In genomic region chr7:469591-469961, GRCh38 we compare ENCODE assay signal across 17 cellular contexts. TPM values are rescaled to one million over a fixed set of nuclear protein-coding genes. Genes with fewer than 3 reads are reported as not detected.
DNase-seq lines count a peak whose midpoint lies in the region; ATAC-seq and TF ChIP-seq lines count a peak whose summit lies in the region.
"Had no signal": no experiment of that assay in that cellular context is flagged by ENCODE, and none has a peak within 500 bp of the region (broad histone marks: within the 10 kb centered on the region; RNA-seq: fewer than 3 reads in every experiment).

No MANE protein-coding gene starts in this region.

- peak overlapping the region; percentile 66 for H4K91ac ChIP-seq in mesenchymal stem cell (ENCODE audit: low read length)

- peak overlapping the region; percentile 2 to 83 for H3K4ac ChIP-seq in mesenchymal stem cell (ENCODE audit: low read depth in 1 of 2, low read length in 2 of 2)

- H3K27me3 ChIP-seq in mesenchymal stem cell (ENCODE audit: control insufficient read depth in 1 of 2, insufficient read depth in 1 of 2, low read length in 2 of 2): peaks cover 0 to 19% of the 10 kb centered on the region in 2 experiments

- TF ChIP-seq CTCF in CD14-positive monocyte (IDR thresholded peaks at IDR 0.05) (no peak), RWPE1 (conservative IDR thresholded peaks at IDR 0.05; ENCODE audit: low read depth) (no peak)

- H3K4me2 ChIP-seq in mesenchymal stem cell (ENCODE audit: low read length, poor library complexity, severe bottlenecking): no peak overlapping the region
- H3K4me2 ChIP-seq: SK-N-SH had no signal

- CTCF ChIA-PET in RWPE1 (lab: Yijun Ruan, JAX): no interaction called here

- H3K4me3 Mint-ChIP-seq in CD14-positive monocyte: no peak overlapping the region
- H3K4me3 Mint-ChIP-seq: memory B cell had no signal

- peaks cover 4 to 16% (median 9%) of the 10 kb centered on the region in 3 donors for H3K27me3 Mint-ChIP-seq in CD14-positive monocyte (ENCODE audit: low read depth in 3 of 3)

- 97% methylated on average over 17 of the region's 17 CpGs for WGBS in mesenchymal stem cell

- no peak overlapping the region for H2BK5ac ChIP-seq in mesenchymal stem cell (ENCODE audit: low read depth, low read length, poor library complexity, severe bottlenecking)

- no peaks in the 10 kb centered on the region for H3K36me3 ChIP-seq in mesenchymal stem cell (ENCODE audit: control insufficient read depth in 1 of 2, insufficient read depth in 2 of 2, low read depth in 1 of 2, low read length in 2 of 2)

- H3K23ac ChIP-seq in mesenchymal stem cell (ENCODE audit: low read length in 2 of 2): no peak overlapping the region

- peak; percentile 30 for DNase-seq in CD14-positive monocyte (ENCODE audit: low spot score)
- no peak for DNase-seq in RWPE1 (ENCODE audit: low spot score)
- no peak for DNase-seq in mesenchymal stem cell
- DNase-seq in sciatic nerve (ENCODE audit: low spot score): peak; percentile 36
- DNase-seq in stimulated activated CD4-positive, alpha-beta T cell treated with anti-CD3 and anti-CD28 coated beads, Interleukin-1b, Interleukin-23, amount 100 ng/mL, for 48 hours: no peak
- no peak for DNase-seq in NCI-H748 treated with DMSO at 0.1 percent for 48 hours (lab: John Stamatoyannopoulos, UW)
- DNase-seq: activated CD4-positive, alpha-beta T cell treated with anti-CD3 and anti-CD28 coated beads, Interleukin-2, amount 50 U/mL, for 1 hour; activated T-cell treated with anti-CD3 and anti-CD28 coated beads, Interleukin-2, amount 50 U/mL, for 1 hour; glutamatergic neuron; NCI-H2081 treated with DMSO at 0.1 percent for 48 hours; NCI-H69; SK-N-SH; small intestine had no signal

- H3K9me3 ChIP-seq in mesenchymal stem cell (ENCODE audit: control insufficient read depth, low read length): peaks cover 3% of the 10 kb centered on the region

- no peak overlapping the region for H2AFZ ChIP-seq in mesenchymal stem cell (ENCODE audit: low read depth, low read length)

- intact Hi-C loops in CD14-positive monocyte (cut with micrococcal nuclease): loop anchor here in 1 of 2 donors (2.0 kb wide), 1 partner anchor 135 kb away; no protein-coding TSS in a partner anchor
- intact Hi-C loops in sciatic nerve (cut with DNase I): no loop called here

- peak overlapping the region; percentile 83 for H4K8ac ChIP-seq in mesenchymal stem cell (ENCODE audit: low read length)

- peak overlapping the region in 6 of 7 donors; percentile 96 to 100 (median 98) for H3K27ac Mint-ChIP-seq in CD14-positive monocyte
- H3K27ac Mint-ChIP-seq: memory B cell had no signal

- no peak overlapping the region for H3K9ac ChIP-seq in mesenchymal stem cell (ENCODE audit: low read length)
- H3K9ac ChIP-seq: SK-N-SH had no signal

- peaks cover 18% of the 10 kb centered on the region for H3K4me1 Mint-ChIP-seq in CD14-positive monocyte

- H3K14ac ChIP-seq in mesenchymal stem cell (ENCODE audit: low read length in 2 of 2): no peak overlapping the region

- H2BK12ac ChIP-seq in mesenchymal stem cell (ENCODE audit: low read length in 2 of 2): peak overlapping the region; percentile 14 to 85

- POLR2A ChIA-PET in RWPE1 (lab: Yijun Ruan, JAX; ENCODE audit: low non-redundant PET): no interaction called here

- peak overlapping the region; percentile 84 for H2BK120ac ChIP-seq in mesenchymal stem cell (ENCODE audit: low read depth, low read length)

- H3K27ac ChIP-seq in RWPE1 (peak overlapping the region; percentile 41), mesenchymal stem cell (ENCODE audit: low read length, poor library complexity, severe bottlenecking) (no peak overlapping the region)

- no peaks in the 10 kb centered on the region for H3K79me1 ChIP-seq in mesenchymal stem cell (replicated peaks; ENCODE audit: low read length, poor library complexity, severe bottlenecking)

- H3K4me1 ChIP-seq in mesenchymal stem cell (ENCODE audit: control insufficient read depth, insufficient read depth, low read depth, low read length): peaks cover 25% of the 10 kb centered on the region

- H3K36me3 Mint-ChIP-seq in CD14-positive monocyte: peaks cover 6 to 14% of the 10 kb centered on the region in 2 donors

- peaks cover 31 to 47% (median 35%) of the 10 kb centered on the region in 7 donors for H3K9me3 Mint-ChIP-seq in CD14-positive monocyte

- H2BK15ac ChIP-seq in mesenchymal stem cell (ENCODE audit: low read depth, poor library complexity, severe bottlenecking): no peak overlapping the region

- H3K18ac ChIP-seq in mesenchymal stem cell (ENCODE audit: low read depth in 1 of 2, low read length in 2 of 2): peak overlapping the region; percentile 46 to 70

- H3K4me3 ChIP-seq in mesenchymal stem cell (ENCODE audit: insufficient read depth in 1 of 2, low read depth in 1 of 2, low read length in 2 of 2): no peak overlapping the region

- ATAC-seq in sciatic nerve (no peak), GM19023 (IDR thresholded peaks at IDR 0.05; ENCODE audit: unreplicated experiment) (no peak), GM18498 (IDR thresholded peaks at IDR 0.05; ENCODE audit: unreplicated experiment) (no peak)
- ATAC-seq: esophagus mucosa had no signal

- no peak overlapping the region for H2AK5ac ChIP-seq in mesenchymal stem cell (ENCODE audit: low read length, severe bottlenecking)

RNA-seq across cellular contexts. Expression of gene PDGFA, which starts 50.1 kb away (rescaled TPM):
- under 1 TPM in 1 of 2 donors, not detected in 1; 0.29 TPM for polyA plus RNA-seq in CD14-positive monocyte
- 23.5 TPM for polyA plus RNA-seq in mesenchymal stem cell (2013, experiment 1 of 2)
- 22.9 TPM for polyA plus RNA-seq in mesenchymal stem cell (2013, experiment 2 of 2)
- total RNA-seq in sciatic nerve: 36.5 TPM

Comparison
In these comparisons a context has a peak if more than half of its experiments do, and no peak if none do; other contexts are left out.
1. DNase-seq: peak in CD14-positive monocyte (single experiment) and sciatic nerve (single experiment); none in RWPE1 (single experiment), mesenchymal stem cell (single experiment), stimulated activated CD4-positive, alpha-beta T cell treated with anti-CD3 and anti-CD28 coated beads, Interleukin-1b, Interleukin-23, amount 100 ng/mL, for 48 hours (single experiment) and NCI-H748 treated with DMSO at 0.1 percent for 48 hours (single experiment).